8 cellular contexts compared by ENCODE assay signal in genomic region chr10:132536241-132536963, GRCh38. TPM values are rescaled to one million over a fixed set of nuclear protein-coding genes. Genes with fewer than 3 reads are reported as not detected.
DNase-seq lines count a peak whose midpoint lies in the region; ATAC-seq and TF ChIP-seq lines count a peak whose summit lies in the region.

No MANE protein-coding gene starts in this region.

- peak overlapping the region; percentile 73 for H3K9ac ChIP-seq in KMS-11

- H3K36me3 ChIP-seq in KMS-11 (ENCODE audit: insufficient read depth) (no peaks in the 10 kb centered on the region), brain microvascular endothelial cell (replicated peaks) (no peaks in the 10 kb centered on the region)

- TF ChIP-seq CTCF in KMS-11 (conservative IDR thresholded peaks at IDR 0.05; ENCODE audit: low read depth, low read length) (no peak), brain microvascular endothelial cell (IDR thresholded peaks at IDR 0.05; ENCODE audit: low read depth, low read length, missing control alignments) (peak; percentile 3)

- H3K27me3 ChIP-seq in KMS-11 (ENCODE audit: insufficient read depth, low read depth) (no peaks in the 10 kb centered on the region), brain microvascular endothelial cell (replicated peaks) (no peaks in the 10 kb centered on the region)

- intact Hi-C loops in activated CD4-positive, alpha-beta T cell treated with anti-CD3 and anti-CD28 coated beads, Interleukin-2, amount 10 ng/mL, durations not matched to agents 24 days and 14 days (cut with micrococcal nuclease), result loop anchor here (2.0 to 10.0 kb wide), 4 partner anchors 98 to 378 kb away; partner anchors contain the start of genes LRRC27 and PWWP2B

- peak overlapping the region; percentile 73 for H3K4me3 Mint-ChIP-seq in activated CD4-positive, alpha-beta T cell treated with anti-CD3 and anti-CD28 coated beads, Interleukin-2, amount 10 ng/mL, durations not matched to agents 24 days and 14 days

- peaks cover 37% of the 10 kb centered on the region for H3K4me1 Mint-ChIP-seq in activated CD4-positive, alpha-beta T cell treated with anti-CD3 and anti-CD28 coated beads, Interleukin-2, amount 10 ng/mL, durations not matched to agents 24 days and 14 days

- peak overlapping the region; percentile 61 for H2AFZ ChIP-seq in KMS-11 (ENCODE audit: low read depth)

- H3K27ac Mint-ChIP-seq in activated CD4-positive, alpha-beta T cell treated with anti-CD3 and anti-CD28 coated beads, Interleukin-2, amount 10 ng/mL, durations not matched to agents 24 days and 14 days, result no peak overlapping the region

- peaks cover 29% of the 10 kb centered on the region for H3K4me1 ChIP-seq in KMS-11 (ENCODE audit: low read depth, poor library complexity, severe bottlenecking)

- H3K27ac ChIP-seq in KMS-11, result peak overlapping the region; percentile 26; the same call in 1 of the 2 replicates
- H3K27ac ChIP-seq in brain microvascular endothelial cell, result peak overlapping the region; percentile 72

- in situ Hi-C loops in brain microvascular endothelial cell (cut with HindIII; ENCODE audit: low pct_ligation_motif_present, low sequenced_read_pairs), result no loop called here

- H3K79me2 ChIP-seq in KMS-11 (ENCODE audit: insufficient read depth, low read depth), result no peaks in the 10 kb centered on the region; the same call in 1 of the 2 replicates

- H4K20me1 ChIP-seq in KMS-11 (ENCODE audit: insufficient read depth), result no peaks in the 10 kb centered on the region

- no peak overlapping the region for H3K4me3 ChIP-seq in KMS-11 (IDR thresholded peaks at IDR 0.05; ENCODE audit: insufficient read depth, low read depth, low read length)
- peak overlapping the region; percentile 62 for H3K4me3 ChIP-seq in brain microvascular endothelial cell (ENCODE audit: low read depth, low read length)

- DNase-seq in activated CD4-positive, alpha-beta T cell treated with anti-CD3 and anti-CD28 coated beads, Interleukin-2, amount 10 ng/mL, durations not matched to agents 24 days and 14 days, result peak; percentile 67
- DNase-seq in activated CD4-positive, alpha-beta T cell treated with anti-CD3 and anti-CD28 coated beads, Interleukin-2, amount 50 U/mL, for 48 hours, result no peak
- DNase-seq in brain microvascular endothelial cell (no peak), left lobe of liver (ENCODE audit: low spot score) (no peak), superior temporal gyrus (ENCODE audit: extremely low spot score) (peak; percentile 47), HPDE6-E6E7 (ENCODE audit: extremely low spot score) (no peak), amniotic stem cell (lab: John Stamatoyannopoulos, UW) (no peak)

- H3K36me3 Mint-ChIP-seq in activated CD4-positive, alpha-beta T cell treated with anti-CD3 and anti-CD28 coated beads, Interleukin-2, amount 10 ng/mL, durations not matched to agents 24 days and 14 days (ENCODE audit: low read depth), result peaks cover 8% of the 10 kb centered on the region

- ATAC-seq in left lobe of liver, result peak; percentile 7

- H3K4me2 ChIP-seq in KMS-11, result peak overlapping the region; percentile 46

- peaks cover 11% of the 10 kb centered on the region for H3K27me3 Mint-ChIP-seq in activated CD4-positive, alpha-beta T cell treated with anti-CD3 and anti-CD28 coated beads, Interleukin-2, amount 10 ng/mL, durations not matched to agents 24 days and 14 days

- H3K9me3 Mint-ChIP-seq in activated CD4-positive, alpha-beta T cell treated with anti-CD3 and anti-CD28 coated beads, Interleukin-2, amount 10 ng/mL, durations not matched to agents 24 days and 14 days, result peaks cover 10% of the 10 kb centered on the region

RNA-seq across cellular contexts. Expression of gene INPP5A, which starts 1.2 kb away (rescaled TPM):
- total RNA-seq in activated CD4-positive, alpha-beta T cell treated with anti-CD3 and anti-CD28 coated beads, Interleukin-2, amount 10 ng/mL, durations not matched to agents 24 days and 14 days, result 10.3 and 10.5 TPM in 2 replicates
- 18.3 TPM for total RNA-seq in left lobe of liver

Comparison
In these comparisons a context has a peak if more than half of its experiments do, and no peak if none do; other contexts are left out.
1. DNase-seq: peak in activated CD4-positive, alpha-beta T cell treated with anti-CD3 and anti-CD28 coated beads, Interleukin-2, amount 10 ng/mL, durations not matched to agents 24 days and 14 days (single experiment) and superior temporal gyrus (single experiment); none in activated CD4-positive, alpha-beta T cell treated with anti-CD3 and anti-CD28 coated beads, Interleukin-2, amount 50 U/mL, for 48 hours (0 of 2), brain microvascular endothelial cell (single experiment), left lobe of liver (single experiment), HPDE6-E6E7 (single experiment) and amniotic stem cell (single experiment).